8 cellular contexts compared by ENCODE assay signal in the genomic region with DNA sequence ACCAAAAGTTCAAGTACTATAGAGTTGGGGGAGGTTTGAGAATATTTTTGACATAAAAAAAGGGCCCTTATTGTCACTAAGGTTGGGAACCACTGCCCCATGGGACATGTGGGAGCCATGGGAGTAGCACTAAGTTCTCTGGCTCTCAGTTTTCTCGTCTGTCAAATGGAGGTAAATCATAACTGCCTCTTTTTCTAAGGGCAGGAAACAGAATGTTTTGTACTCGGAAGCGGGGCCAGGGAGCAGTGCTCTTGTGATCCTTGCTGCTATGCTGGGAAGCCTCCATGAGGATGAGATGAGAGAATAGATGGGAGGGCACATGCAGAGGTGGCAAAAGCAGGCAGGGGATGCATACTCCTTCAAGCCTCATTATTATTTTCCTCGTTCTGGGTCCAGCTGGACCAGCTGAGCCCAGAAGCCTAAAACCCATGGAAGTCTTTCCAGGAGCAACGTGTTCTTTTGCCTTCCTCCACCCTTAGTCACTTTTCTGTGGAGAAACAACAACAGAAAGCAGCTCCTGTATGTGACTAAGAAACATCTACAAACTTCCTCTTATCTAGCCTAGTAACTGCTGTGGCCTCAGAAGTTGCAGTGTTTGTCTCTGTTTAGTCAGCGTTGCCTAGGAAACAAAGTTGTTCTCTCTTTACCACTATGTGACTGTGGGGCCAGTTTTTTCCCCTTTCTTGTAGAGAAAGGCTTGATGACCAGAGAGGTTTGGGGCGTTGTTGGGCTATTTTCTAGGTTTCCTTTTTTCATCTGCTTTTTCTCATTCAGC.
DNase-seq lines count a peak whose midpoint lies in the region; ATAC-seq and TF ChIP-seq lines count a peak whose summit lies in the region.

No MANE protein-coding gene starts in this region.

- peaks cover 27% of the 10 kb centered on the region for H3K36me3 Mint-ChIP-seq in CD8-positive, alpha-beta T cell

- H3K27me3 Mint-ChIP-seq in CD8-positive, alpha-beta T cell (ENCODE audit: low read depth): no peaks in the 10 kb centered on the region

- no peaks in the 10 kb centered on the region for H3K27me3 ChIP-seq in CD8-positive, alpha-beta T cell (ENCODE audit: insufficient read depth, low read length)
- H3K27me3 ChIP-seq in left lung: no peaks in the 10 kb centered on the region

- H3K36me3 ChIP-seq in CD8-positive, alpha-beta T cell (ENCODE audit: insufficient read depth, low read length): peaks cover 25% of the 10 kb centered on the region
- peaks cover 0 to 28% of the 10 kb centered on the region in 2 donors for H3K36me3 ChIP-seq in left lung

- no peaks in the 10 kb centered on the region for H3K9me3 ChIP-seq in CD8-positive, alpha-beta T cell (ENCODE audit: low read length)
- H3K9me3 ChIP-seq in left lung: no peaks in the 10 kb centered on the region

- POLR2A ChIA-PET in CD8-positive, alpha-beta T cell (lab: Charles Lee): interaction anchor here (0.7 to 9.6 kb wide), 5 partner anchors 16 to 34 kb away, joined by 3 to 270 read pairs (median 5); no protein-coding TSS in a partner anchor

- peak overlapping the region; percentile 99 for H3K27ac Mint-ChIP-seq in CD8-positive, alpha-beta T cell

- no peaks in the 10 kb centered on the region for H3K9me3 Mint-ChIP-seq in CD8-positive, alpha-beta T cell

- intact Hi-C loops in CD8-positive, alpha-beta T cell (cut with DNase I, micrococcal nuclease): loop anchor here (1.0 kb wide), 2 partner anchors 37 to 38 kb away; no protein-coding TSS in a partner anchor
- intact Hi-C loops in left lung (cut with DNase I): no loop called here

- H3K4me1 ChIP-seq in CD8-positive, alpha-beta T cell (ENCODE audit: insufficient read depth, low read length): peaks cover 48% of the 10 kb centered on the region
- peaks cover 9 to 56% of the 10 kb centered on the region in 2 donors for H3K4me1 ChIP-seq in left lung

- H3K4me3 ChIP-seq in CD8-positive, alpha-beta T cell (ENCODE audit: low read depth, low read length): no peak overlapping the region
- H3K4me3 ChIP-seq in cardiac fibroblast (replicated peaks in 1 of 2; ENCODE audit: low read depth in 2 of 2, low read length in 2 of 2) (no peak overlapping the region), left lung (no peak overlapping the region)

- CTCF ChIA-PET in CD8-positive, alpha-beta T cell (lab: Charles Lee): interaction anchor here (14.2 kb wide), 1 partner anchor 37 kb away, joined by 278 read pairs; no protein-coding TSS in a partner anchor

- TF ChIP-seq CTCF in CD8-positive, alpha-beta T cell (IDR thresholded peaks at IDR 0.05): no peak
- TF ChIP-seq CTCF in cardiac fibroblast (IDR thresholded peaks at IDR 0.05; ENCODE audit: low read depth, low read length) (no peak), left lung (IDR thresholded peaks at IDR 0.05) (no peak)

- H3K27ac ChIP-seq in CD8-positive, alpha-beta T cell (ENCODE audit: low read depth, low read length): peak overlapping the region; percentile 100
- H3K27ac ChIP-seq in left lung: peak overlapping the region; percentile 92 to 98

- H3K4me3 Mint-ChIP-seq in CD8-positive, alpha-beta T cell: peak overlapping the region; percentile 71

- peaks cover 62% of the 10 kb centered on the region for H3K4me1 Mint-ChIP-seq in CD8-positive, alpha-beta T cell (ENCODE audit: low read depth)

- DNase-seq in CD8-positive, alpha-beta T cell: peak in 6 of 7 experiments; percentile 21 to 69 (median 60)
- DNase-seq in SKM-1 treated with dmso at 0.1 percent for 144 hours (lab: John Stamatoyannopoulos, UW; ENCODE audit: unreplicated experiment) (peak; percentile 90), cardiac fibroblast (ENCODE audit: low read depth in 2 of 2) (peak; percentile 97), left lung (no peak), cerebellar nuclear complex (lab: John Stamatoyannopoulos, UW) (no peak)
- DNase-seq in stimulated activated naive CD4-positive, alpha-beta T cell treated with Interleukin-2 at 50 U/mL for 16 hours (lab: John Stamatoyannopoulos, UW): peak; percentile 8

- ATAC-seq in CD8-positive, alpha-beta T cell: peak; percentile 50
- ATAC-seq in GM19452 (IDR thresholded peaks at IDR 0.05; ENCODE audit: unreplicated experiment) (peak; percentile 88), HG03439 (IDR thresholded peaks at IDR 0.05; ENCODE audit: unreplicated experiment) (peak; percentile 96), left lung (peak; percentile 67)

Comparison
In these comparisons a context has a peak if more than half of its experiments do, and no peak if none do; other contexts are left out.
1. DNase-seq: peak in CD8-positive, alpha-beta T cell (6 of 7), SKM-1 treated with dmso at 0.1 percent for 144 hours (single experiment), cardiac fibroblast (2 of 2) and stimulated activated naive CD4-positive, alpha-beta T cell treated with Interleukin-2 at 50 U/mL for 16 hours (single experiment); none in left lung (0 of 2) and cerebellar nuclear complex (0 of 2).
2. intact Hi-C loops: an anchor here in CD8-positive, alpha-beta T cell (1.0 kb wide); none called in left lung.
3. Peak in every context shown above with its lines, with median percentiles within 50 percentile points of each other: ATAC-seq.